In the genomic region with DNA sequence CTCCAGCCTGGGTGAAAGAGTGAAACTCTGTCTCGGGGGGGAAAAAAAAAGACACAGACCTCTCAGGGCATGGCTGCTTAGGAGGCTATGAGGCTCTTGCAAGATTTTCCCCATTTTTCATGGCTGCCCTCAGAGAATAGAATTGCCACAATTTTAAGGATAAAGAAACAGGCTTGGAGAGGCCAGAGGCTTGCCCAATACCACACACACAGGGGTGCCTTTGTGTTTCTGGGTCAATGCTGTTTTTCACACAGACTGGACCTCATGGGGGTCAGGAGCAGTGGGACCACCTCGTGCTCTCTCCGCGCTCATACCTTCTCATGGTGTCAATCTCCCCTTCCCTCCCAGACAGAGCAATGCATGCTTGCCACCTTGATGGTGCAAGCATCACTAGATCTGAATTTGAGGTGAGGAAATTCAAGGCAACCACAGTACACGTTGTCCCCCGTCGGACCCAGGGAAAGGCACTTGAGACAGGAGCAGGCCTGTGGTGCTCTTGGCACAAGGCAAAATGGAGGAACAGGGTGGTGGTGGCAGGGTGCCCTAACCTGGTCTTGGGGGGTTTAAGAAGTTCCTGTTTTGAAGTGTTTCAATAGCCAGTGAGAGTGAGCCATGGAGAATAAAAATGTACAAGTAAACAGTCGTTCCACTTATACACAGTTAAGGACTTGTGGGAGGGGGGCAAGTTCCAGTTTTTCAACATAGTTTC, we compare ENCODE assay signal across 25 cellular contexts.
DNase-seq lines count a peak whose midpoint lies in the region; ATAC-seq and TF ChIP-seq lines count a peak whose summit lies in the region.
"Had no signal": no experiment of that assay in that cellular context is flagged by ENCODE, and none has a peak within 500 bp of the region (broad histone marks: within the 10 kb centered on the region; RNA-seq: fewer than 3 reads in every experiment).

No MANE protein-coding gene starts in this region.

- H3K9me3 Mint-ChIP-seq in stimulated activated naive B cell treated with anti-CD40 and anti-IgM and Interleukin-4, amounts not matched to agents 10 μg/mL and 1 μg/mL and 100 μg/mL, for 72 hours, result no peaks in the 10 kb centered on the region

- H3K9me2 ChIP-seq in hepatocyte (replicated peaks; ENCODE audit: insufficient read depth), result no peaks in the 10 kb centered on the region

- H3K36me3 Mint-ChIP-seq in stimulated activated naive B cell treated with anti-CD40 and anti-IgM and Interleukin-4, amounts not matched to agents 10 μg/mL and 1 μg/mL and 100 μg/mL, for 72 hours, result no peaks in the 10 kb centered on the region
- H3K36me3 Mint-ChIP-seq: brain had no signal

- H3K4me2 ChIP-seq in hepatocyte, result no peak overlapping the region

- 83% methylated on average over 8 of the region's 8 CpGs for WGBS in hepatocyte (ENCODE audit: low lambda C conversion rate, missing lambda C conversion rate)

- no peak for TF ChIP-seq CTCF in hepatocyte (IDR thresholded peaks at IDR 0.05; ENCODE audit: poor library complexity)

- H3K27ac ChIP-seq in hepatocyte, result peak overlapping the region; percentile 87
- H3K27ac ChIP-seq: colonic mucosa, SJSA1 had no signal

- H3K4me3 ChIP-seq in hepatocyte, result no peak overlapping the region
- H3K4me3 ChIP-seq: colonic mucosa, SJSA1 had no signal

- H3K27ac Mint-ChIP-seq in stimulated activated naive B cell treated with anti-CD40 and anti-IgM and Interleukin-4, amounts not matched to agents 10 μg/mL and 1 μg/mL and 100 μg/mL, for 72 hours, result peak overlapping the region; percentile 56
- H3K27ac Mint-ChIP-seq: T-helper 17 cell had no signal

- no peaks in the 10 kb centered on the region for H3K36me3 ChIP-seq in hepatocyte (replicated peaks; ENCODE audit: insufficient read depth, low read depth)
- H3K36me3 ChIP-seq: BE2C, colonic mucosa, SJSA1 had no signal

- no peak overlapping the region for H3K4me3 Mint-ChIP-seq in stimulated activated naive B cell treated with anti-CD40 and anti-IgM and Interleukin-4, amounts not matched to agents 10 μg/mL and 1 μg/mL and 100 μg/mL, for 72 hours
- H3K4me3 Mint-ChIP-seq: brain, nephron, T-helper 17 cell had no signal

- no peak for ATAC-seq in stimulated activated naive B cell treated with anti-CD40 and anti-IgM and Interleukin-4, amounts not matched to agents 10 μg/mL and 1 μg/mL and 100 μg/mL, for 72 hours (replicated peaks)
- ATAC-seq in GM21447 (IDR thresholded peaks at IDR 0.05; ENCODE audit: unreplicated experiment) (no peak), GM21576 (IDR thresholded peaks at IDR 0.05; ENCODE audit: unreplicated experiment) (no peak)
- ATAC-seq: stimulated activated naive CD8-positive, alpha-beta T cell treated with anti-CD3 and anti-CD28 coated beads, Interleukin-15, Interleukin-2, amounts not matched to agents 100 U/mL and 50 U/mL, for 24 hours; T-helper 17 cell had no signal

- no peaks in the 10 kb centered on the region for H3K27me3 ChIP-seq in hepatocyte
- H3K27me3 ChIP-seq: BE2C, colonic mucosa, SJSA1 had no signal

- H3K4me1 ChIP-seq in hepatocyte (ENCODE audit: insufficient read depth), result peaks cover 20% of the 10 kb centered on the region
- H3K4me1 ChIP-seq: BE2C, colonic mucosa, SJSA1 had no signal

- H3K9me3 ChIP-seq in hepatocyte (ENCODE audit: low read depth), result no peaks in the 10 kb centered on the region
- H3K9me3 ChIP-seq: BE2C, Caco-2, colonic mucosa, SJSA1 had no signal

- no peak overlapping the region for H2AFZ ChIP-seq in hepatocyte

- no peaks in the 10 kb centered on the region for H3K27me3 Mint-ChIP-seq in stimulated activated naive B cell treated with anti-CD40 and anti-IgM and Interleukin-4, amounts not matched to agents 10 μg/mL and 1 μg/mL and 100 μg/mL, for 72 hours
- H3K27me3 Mint-ChIP-seq: brain, T-helper 17 cell had no signal

- DNase-seq in DMS53 (lab: John Stamatoyannopoulos, UW) (peak; percentile 39), DMS53 treated with DMSO at 0.1 percent for 48 hours (lab: John Stamatoyannopoulos, UW; ENCODE audit: unreplicated experiment) (no peak), NCI-H2029 (lab: John Stamatoyannopoulos, UW) (peak; percentile 67), hepatocyte (ENCODE audit: low spot score) (no peak), GDM1 (lab: John Stamatoyannopoulos, UW) (no peak)
- no peak for DNase-seq in stimulated activated naive B cell treated with anti-CD40 and anti-IgM and Interleukin-4, amounts not matched to agents 10 μg/mL and 1 μg/mL and 100 μg/mL, for 72 hours
- DNase-seq: activated CD8-positive, alpha-beta memory T cell treated with anti-CD3 and anti-CD28 coated beads, Interleukin-2, amount 50 U/mL, for 4 hours; activated effector memory CD4-positive, alpha-beta T cell treated with Interleukin-2 at 50 U/mL for 16 hours; BE2C; Caco-2; colonic mucosa; GF-D8; glutamatergic neuron; left colon; NCI-H1436; NCI-H82; posterior cingulate gyrus; stimulated activated CD4-positive, alpha-beta T cell treated with anti-CD3 and anti-CD28 coated beads, Interleukin-1b, Interleukin-23, amount 100 ng/mL, for 48 hours; stimulated activated naive CD8-positive, alpha-beta T cell treated with anti-CD3 and anti-CD28 coated beads, Interleukin-15, Interleukin-2, amounts not matched to agents 100 U/mL and 50 U/mL, for 24 hours; T-helper 17 cell had no signal

- no peaks in the 10 kb centered on the region for H3K79me2 ChIP-seq in hepatocyte

- no peaks in the 10 kb centered on the region for H4K20me1 ChIP-seq in hepatocyte (ENCODE audit: insufficient read depth, poor library complexity, severe bottlenecking)

- H3K4me1 Mint-ChIP-seq in stimulated activated naive B cell treated with anti-CD40 and anti-IgM and Interleukin-4, amounts not matched to agents 10 μg/mL and 1 μg/mL and 100 μg/mL, for 72 hours, result peaks cover 0 to 4% of the 10 kb centered on the region in 2 donors

Comparison
In these comparisons a context has a peak if more than half of its experiments do, and no peak if none do; other contexts are left out.
1. DNase-seq: peak in DMS53 (single experiment) and NCI-H2029 (single experiment); none in DMS53 treated with DMSO at 0.1 percent for 48 hours (single experiment), hepatocyte (single experiment), stimulated activated naive B cell treated with anti-CD40 and anti-IgM and Interleukin-4, amounts not matched to agents 10 μg/mL and 1 μg/mL and 100 μg/mL, for 72 hours (single experiment) and GDM1 (single experiment).